In genomic region chr16:87936016-87936374, GRCh38 we compare ENCODE assay signal across 2 cellular contexts. TPM values are rescaled to one million over a fixed set of nuclear protein-coding genes. Genes with fewer than 3 reads are reported as not detected.
"Had no signal": no experiment of that assay in that cellular context is flagged by ENCODE, and none has a peak within 500 bp of the region (broad histone marks: within the 10 kb centered on the region; RNA-seq: fewer than 3 reads in every experiment).

No MANE protein-coding gene starts in this region.

RNA-seq across cellular contexts. Expression of gene CA5A, which starts 0.3 kb away (rescaled TPM):
- total RNA-seq: G401, GM12878 had no signal
- polyA plus RNA-seq: GM12878 had no signal
